In genomic region chr11:100832851-100833250, GRCh38 we compare ENCODE assay signal across 26 cellular contexts.
"Had no signal": no experiment of that assay in that cellular context is flagged by ENCODE, and none has a peak within 500 bp of the region (broad histone marks: within the 10 kb centered on the region; RNA-seq: fewer than 3 reads in every experiment).

No MANE protein-coding gene starts in this region.

- ATAC-seq: activated CD8-positive, alpha-beta T cell treated with anti-CD3 and anti-CD28 coated beads for 36 hours; activated T-cell treated with anti-CD3 and anti-CD28 coated beads, Interleukin-2, amount 50 U/mL, for 72 hours; effector memory CD8-positive, alpha-beta T cell; left lung; stimulated activated naive CD8-positive, alpha-beta T cell treated with anti-CD3 and anti-CD28 coated beads, Interleukin-15, Interleukin-2, amounts not matched to agents 100 U/mL and 50 U/mL, for 24 hours had no signal

- H3K4me3 ChIP-seq: left lung, lung, ovary, prostate gland, spleen, thoracic aorta, vagina had no signal

- H3K4me1 ChIP-seq: prostate gland, spleen had no signal

- H3K9me3 ChIP-seq: left lung, neutrophil, ovary, prostate gland, spleen, thoracic aorta, vagina had no signal

- DNase-seq: activated B cell treated with CpG ODN at 0.5 μM for 24 hours; activated CD4-positive, alpha-beta T cell treated with anti-CD3 and anti-CD28 coated beads, Interleukin-2, amount 50 U/mL, for 1 hour; activated CD8-positive, alpha-beta T cell treated with anti-CD3 and anti-CD28 coated beads for 36 hours; activated naive CD4-positive, alpha-beta T cell; activated naive CD8-positive, alpha-beta T cell treated with anti-CD3 and anti-CD28 coated beads for 36 hours; activated T-cell treated with anti-CD3 and anti-CD28 coated beads, Interleukin-2, amount 50 U/mL, for 72 hours; amniotic stem cell; caudate nucleus; cortex of kidney; effector memory CD8-positive, alpha-beta T cell; foreskin fibroblast; head of caudate nucleus; hypothalamus; kidney glomerular epithelial cell; left lung; naive B cell; nephron progenitor cell; ovary; spleen; stimulated activated naive CD8-positive, alpha-beta T cell treated with anti-CD3 and anti-CD28 coated beads, Interleukin-15, Interleukin-2, amounts not matched to agents 100 U/mL and 50 U/mL, for 24 hours; T-helper 1 cell had no signal

- H3K27me3 ChIP-seq: left lung, neutrophil, ovary, spleen, vagina had no signal

- H3K27ac ChIP-seq: left lung, neutrophil, ovary, prostate gland, spleen, thoracic aorta, vagina had no signal

- H3K36me3 ChIP-seq: left lung, neutrophil, ovary, prostate gland, spleen, thoracic aorta, vagina had no signal
